In the genomic region with DNA sequence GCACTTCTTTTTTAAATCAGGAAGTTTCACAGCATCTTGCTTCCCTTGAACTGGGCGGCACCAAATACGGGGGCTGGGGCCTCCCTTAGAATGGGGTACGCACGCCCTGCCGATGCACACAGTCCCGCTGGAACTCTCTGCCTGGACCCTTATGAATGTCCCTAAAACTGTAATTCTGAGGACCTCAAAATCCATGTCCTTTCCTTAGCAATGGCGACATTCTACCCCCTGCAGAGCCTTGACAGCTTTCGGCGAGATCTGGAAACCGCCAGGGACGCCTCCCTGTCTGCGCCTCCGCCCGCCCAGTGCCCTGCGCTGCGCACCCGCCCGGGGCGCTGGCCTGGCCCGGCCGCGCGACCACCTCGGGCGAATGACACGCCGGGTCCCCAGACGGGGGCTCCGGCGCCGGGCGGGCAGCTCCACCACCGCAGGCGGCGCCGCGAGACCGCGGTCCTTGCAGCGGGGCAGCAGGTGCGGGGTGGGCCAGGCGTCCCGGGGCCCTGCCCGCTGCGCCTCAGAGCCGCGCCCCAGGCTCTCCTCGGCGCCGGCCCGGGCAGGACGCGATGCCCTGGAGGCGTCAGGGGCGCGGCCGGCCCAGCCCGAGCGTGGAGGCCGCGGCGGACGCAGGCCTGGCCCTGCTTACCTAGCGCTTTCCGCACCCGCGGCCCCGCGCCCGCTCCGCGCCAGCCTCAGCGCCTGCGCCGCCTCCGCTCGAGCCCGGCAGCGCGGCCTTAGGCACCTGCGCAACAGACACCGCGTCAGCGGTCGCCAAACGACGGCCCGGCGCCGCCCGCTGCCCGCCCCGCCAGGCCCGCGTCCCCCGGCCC, we compare ENCODE assay signal across 8 cellular contexts. TPM values are rescaled to one million over a fixed set of nuclear protein-coding genes. Genes with fewer than 3 reads are reported as not detected.
A peak's percentile ranks its signal among the peaks of the same experiment; 100 is the strongest.
DNase-seq lines count a peak whose midpoint lies in the region; FAIRE-seq and TF ChIP-seq lines count a peak whose summit lies in the region.

No MANE protein-coding gene starts in this region.

- no peak for TF ChIP-seq POLR2A in H1 (IDR thresholded peaks at IDR 0.05; ENCODE audit: control extremely low read depth in 1 of 2, low read depth in 2 of 2, low read length in 2 of 2)

- peaks cover 3% of the 10 kb centered on the region; the same call in 1 of the 2 replicates for H3K23me2 ChIP-seq in H1 (ENCODE audit: low read depth, low read length)

- CTCF ChIA-PET in HEK293 (lab: Yijun Ruan, JAX) (interaction anchor here (1.1 kb wide), 1 partner anchor 129 kb away, joined by 4 read pairs; no protein-coding TSS in a partner anchor), H1 (lab: Charles Lee; ENCODE audit: partially characterized antibody) (interaction anchor here (2.9 kb wide), 1 partner anchor 43 kb away, joined by 14 read pairs; a partner anchor contains a TSS)

- peak overlapping the region; percentile 25; the same call in 1 of the 2 replicates for H4K8ac ChIP-seq in H1 (ENCODE audit: extremely low read depth, insufficient read depth, low read length)

- H4K91ac ChIP-seq in H1 (replicated peaks; ENCODE audit: insufficient read length, low read length) = no peak overlapping the region

- H4K20me1 ChIP-seq in MM.1S (ENCODE audit: insufficient read depth, low read length) (no peaks in the 10 kb centered on the region), H1 (replicated peaks in 1 of 2; ENCODE audit: control insufficient read depth in 1 of 2, insufficient read depth in 2 of 2, low read length in 2 of 2) (peaks cover 2 to 12% of the 10 kb centered on the region in 2 experiments)

- FAIRE-seq in H1 (lab: Jason Lieb, UNC) = no peak

- H3F3A ChIP-seq in MM.1S (ENCODE audit: insufficient read depth, low read length) = peaks cover 6% of the 10 kb centered on the region

- no peak overlapping the region for H4K5ac ChIP-seq in H1 (ENCODE audit: insufficient read length, low read depth, low read length)

- H3K18ac ChIP-seq in H1 (ENCODE audit: extremely low read depth, low read length) = no peak overlapping the region

- no peak overlapping the region for H2BK20ac ChIP-seq in H1 (ENCODE audit: low read length)

- peak overlapping the region; percentile 50; the same call in 1 of the 2 replicates for H3K9ac ChIP-seq in MM.1S (ENCODE audit: low read length)
- peak overlapping the region in 2 of 4 experiments; percentile 30 to 67; a peak in 2 of 7 replicates for H3K9ac ChIP-seq in H1 (replicated peaks in 1 of 4; ENCODE audit: extremely low read depth in 1 of 4, low read depth in 3 of 4, low read length in 3 of 4)

- DNase-seq in NCI-H146 (lab: John Stamatoyannopoulos, UW) (peak; percentile 74), NCI-H146 treated with DMSO at 0.1 percent for 48 hours (lab: John Stamatoyannopoulos, UW; ENCODE audit: unreplicated experiment) (no peak), MM.1S (peak; percentile 81), H1 (ENCODE audit: low read depth in 1 of 2, low spot score in 2 of 2) (peak in 1 of 2 experiments; percentile 59), mucosa of gallbladder (ENCODE audit: low spot score) (peak; percentile 36)
- DNase-seq in activated CD4-positive, alpha-beta T cell treated with anti-CD3 and anti-CD28 coated beads, Interleukin-2, amount 50 U/mL, for 4 hours = peak; percentile 51 to 57
- DNase-seq in stimulated activated CD8-positive, alpha-beta memory T cell treated with anti-CD3 and anti-CD28 coated beads, Interleukin-7, amount 100 ng/mL, for 1 hour (ENCODE audit: low read depth in 2 of 2) = peak; percentile 32 to 34

- H3K79me1 ChIP-seq in H1 (ENCODE audit: low read depth, low read length) = peaks cover 10% of the 10 kb centered on the region

- peak overlapping the region; percentile 94 for H3K4me2 ChIP-seq in MM.1S (ENCODE audit: low read depth, low read length)
- H3K4me2 ChIP-seq in H1 (ENCODE audit: insufficient read depth in 1 of 2, low read depth in 2 of 2, low read length in 2 of 2) = peak overlapping the region; percentile 70 to 98

- peak overlapping the region; percentile 62; the same call in 1 of the 2 replicates for H2AFZ ChIP-seq in MM.1S (ENCODE audit: low read length)
- H2AFZ ChIP-seq in H1 (ENCODE audit: low read length) = no peak overlapping the region

- no peaks in the 10 kb centered on the region for H3K27me3 ChIP-seq in MM.1S (replicated peaks; ENCODE audit: insufficient read depth, low read length)
- H3K27me3 ChIP-seq in H1 (replicated peaks in 1 of 4; ENCODE audit: control insufficient read depth in 3 of 4, extremely low read depth in 1 of 4, insufficient read depth in 3 of 4, low read length in 3 of 4) = peaks cover 0 to 5% (median 0%) of the 10 kb centered on the region in 4 experiments; a peak in 4 of 7 replicates

- H2BK5ac ChIP-seq in H1 (ENCODE audit: low read depth, low read length) = no peak overlapping the region

- H2BK120ac ChIP-seq in H1 (replicated peaks; ENCODE audit: low read depth, low read length) = no peak overlapping the region

- H3K4me1 ChIP-seq in HEK293 (ENCODE audit: control insufficient read depth, insufficient read depth, low read length) (no peaks in the 10 kb centered on the region), MM.1S (ENCODE audit: low read length) (peaks cover 12% of the 10 kb centered on the region; the same call in 1 of the 2 replicates), H1 (replicated peaks in 1 of 4; ENCODE audit: control insufficient read depth in 3 of 4, insufficient read depth in 4 of 4, low read length in 3 of 4) (peaks cover 0 to 10% (median 3%) of the 10 kb centered on the region in 4 experiments; a peak in 5 of 7 replicates)

- POLR2A ChIA-PET in HEK293 (lab: Yijun Ruan, JAX) = interaction anchor here (1.0 to 1.9 kb wide), 4 partner anchors 14 to 139 kb away, joined by 3 to 12 read pairs (median 7); a partner anchor contains a TSS
- POLR2A ChIA-PET in H1 (lab: Charles Lee; ENCODE audit: partially characterized antibody) = interaction anchor here (0.8 to 2.5 kb wide), 11 partner anchors 26 to 152 kb away, joined by 3 to 13 read pairs (median 4); a partner anchor contains a TSS

- no peak for TF ChIP-seq EP300 in H1 (IDR thresholded peaks at IDR 0.05; ENCODE audit: borderline replicate concordance in 1 of 2, low read depth in 2 of 2, low read length in 2 of 2)

- no peak overlapping the region for H3K23ac ChIP-seq in H1 (ENCODE audit: insufficient read length)

- H3K79me2 ChIP-seq in MM.1S (ENCODE audit: low read length) = peaks cover 59% of the 10 kb centered on the region
- H3K79me2 ChIP-seq in H1 (ENCODE audit: control insufficient read depth in 1 of 2, insufficient read depth in 2 of 2, low read length in 2 of 2) = peaks cover 0 to 20% of the 10 kb centered on the region in 2 experiments; a peak in 2 of 4 replicates

- no peak overlapping the region for H3K4ac ChIP-seq in H1 (replicated peaks; ENCODE audit: insufficient read length, low read depth, low read length)

- H3K56ac ChIP-seq in H1 (replicated peaks; ENCODE audit: insufficient read length, low read depth, low read length) = no peak overlapping the region

- WGBS in H1 (ENCODE audit: extremely low coverage in 1 of 2, insufficient coverage in 1 of 2, insufficient read length in 1 of 2, insufficient replicate concordance in 2 of 2, low coverage in 1 of 2, low lambda C conversion rate in 2 of 2, missing lambda C conversion rate in 1 of 2), 2 experiments = 25% methylated on average over 15 of the region's 96 CpGs; no CpG with 5 or more reads in 1 of the 2 experiments

- H3K36me3 ChIP-seq in HEK293 (ENCODE audit: control insufficient read depth in 2 of 2, insufficient read depth in 1 of 2, low read length in 2 of 2) (peaks cover 0 to 28% of the 10 kb centered on the region in 2 experiments; a peak in 2 of 3 replicates), MM.1S (replicated peaks; ENCODE audit: insufficient read depth, low read length) (no peaks in the 10 kb centered on the region), H1 (ENCODE audit: control insufficient read depth in 2 of 4, insufficient read depth in 4 of 4, low read length in 3 of 4) (no peaks in the 10 kb centered on the region; a peak in 1 of 8 replicates)

- peak overlapping the region; percentile 78; the same call in 1 of the 2 replicates for H3K27ac ChIP-seq in HEK293 (ENCODE audit: extremely low read depth, low read depth, low read length)
- peak overlapping the region; percentile 38; the same call in 1 of the 2 replicates for H3K27ac ChIP-seq in MM.1S (ENCODE audit: low read length)
- no peak overlapping the region for H3K27ac ChIP-seq in H1 (ENCODE audit: low read depth, low read length)

- no peak for TF ChIP-seq CTCF in HEK293 (tag by site-specific recombination; IDR thresholded peaks at IDR 0.05)
- TF ChIP-seq CTCF in MM.1S (IDR thresholded peaks at IDR 0.05; ENCODE audit: low read length) = no peak
- no peak for TF ChIP-seq CTCF in H1 (IDR thresholded peaks at IDR 0.05; ENCODE audit: control extremely low read depth in 1 of 3, insufficient read depth in 1 of 3, low read depth in 1 of 3, low read length in 3 of 3)

- peak overlapping the region; percentile 97 for H3K4me3 ChIP-seq in HEK293 (ENCODE audit: low read depth, low read length)
- H3K4me3 ChIP-seq in MM.1S (ENCODE audit: low read length) = peak overlapping the region; percentile 74
- peak overlapping the region; percentile 43 to 86 (median 66) for H3K4me3 ChIP-seq in H1 (ENCODE audit: extremely low read depth in 1 of 4, insufficient read depth in 2 of 4, low read depth in 3 of 4, low read length in 4 of 4)

- H2BK15ac ChIP-seq in H1 (ENCODE audit: low read length) = no peak overlapping the region

- no peaks in the 10 kb centered on the region for H3K9me2 ChIP-seq in MM.1S (replicated peaks; ENCODE audit: insufficient read depth, low read length)

- no peak overlapping the region for H2BK12ac ChIP-seq in H1 (ENCODE audit: low read depth, low read length)

- H3K9me3 ChIP-seq in HEK293 (ENCODE audit: control insufficient read depth, insufficient read depth, low read depth, low read length) = no peaks in the 10 kb centered on the region
- no peaks in the 10 kb centered on the region for H3K9me3 ChIP-seq in MM.1S (replicated peaks; ENCODE audit: insufficient read depth, low read length)
- no peaks in the 10 kb centered on the region for H3K9me3 ChIP-seq in H1 (ENCODE audit: insufficient read depth in 2 of 2, low read depth in 1 of 2, low read length in 1 of 2)

- no peak overlapping the region for H2AK5ac ChIP-seq in H1 (ENCODE audit: low read depth, low read length)

- TF ChIP-seq RAD21 in H1 (IDR thresholded peaks at IDR 0.05 in 1 of 2, conservative IDR thresholded peaks at IDR 0.05 in 1 of 2; ENCODE audit: low read depth in 2 of 2, low read length in 2 of 2) = 0 out of 4 replicates have a peak, but pooled peaks of 1 of the 2 experiments have one; percentile 7

- H3K14ac ChIP-seq in H1 (ENCODE audit: insufficient read length) = no peak overlapping the region

RNA-seq across cellular contexts. Expression of a gene that starts 0.5 kb away (rescaled TPM):
- 28.7 and 34.4 TPM in 2 replicates for total RNA-seq in H1 (2021; fragmentation: NEBNext Ultra II Directional; extraction: Animal tissue kit (Norgen Biotek cat#: 25700))
- 40.6 and 65.3 TPM in 2 replicates for polyA plus RNA-seq in H1 (2011; rRNA removed)
- 56.0 TPM for polyA plus RNA-seq in H1 (2011; cell fraction: cytosol; rRNA removed)
- polyA plus RNA-seq in H1 (2011; cell fraction: nucleus; rRNA removed) = 67.2 TPM
- 20.7 to 36.3 TPM (median 31.9 TPM) in 4 replicates for polyA plus RNA-seq in H1 (2012, experiment 1 of 2)
- polyA plus RNA-seq in H1 (2012, experiment 2 of 2) = 18.0 TPM
- 25.3 TPM for polyA plus RNA-seq in H1 (2013, experiment 1 of 2)
- polyA plus RNA-seq in H1 (2013, experiment 2 of 2) = 24.3 TPM
- 12.9 and 25.3 TPM in 2 replicates for polyA minus RNA-seq in H1 (2011; rRNA and poly(A)+ RNA removed)
- 7.7 TPM for polyA minus RNA-seq in H1 (2011; cell fraction: cytosol; rRNA and poly(A)+ RNA removed)
- polyA minus RNA-seq in H1 (2011; cell fraction: nucleus; rRNA and poly(A)+ RNA removed) = 13.1 TPM
- 82.2 TPM for total RNA-seq in mucosa of gallbladder

RNA-seq across cellular contexts. Expression of a gene that starts 0.9 kb away (rescaled TPM):
- 20.4 and 20.5 TPM in 2 replicates for total RNA-seq in H1 (2021; fragmentation: NEBNext Ultra II Directional; extraction: Animal tissue kit (Norgen Biotek cat#: 25700))
- 31.9 and 47.2 TPM in 2 replicates for polyA plus RNA-seq in H1 (2011; rRNA removed)
- 40.7 TPM for polyA plus RNA-seq in H1 (2011; cell fraction: cytosol; rRNA removed)
- polyA plus RNA-seq in H1 (2011; cell fraction: nucleus; rRNA removed) = 27.8 TPM
- polyA plus RNA-seq in H1 (2012, experiment 1 of 2) = 23.1 to 32.1 TPM (median 29.3 TPM) in 4 replicates
- polyA plus RNA-seq in H1 (2012, experiment 2 of 2) = 11.2 TPM
- polyA plus RNA-seq in H1 (2013, experiment 1 of 2) = 16.8 TPM
- polyA plus RNA-seq in H1 (2013, experiment 2 of 2) = 15.8 TPM
- 16.8 and 21.2 TPM in 2 replicates for polyA minus RNA-seq in H1 (2011; rRNA and poly(A)+ RNA removed)
- 25.1 TPM for polyA minus RNA-seq in H1 (2011; cell fraction: cytosol; rRNA and poly(A)+ RNA removed)
- 32.4 TPM for polyA minus RNA-seq in H1 (2011; cell fraction: nucleus; rRNA and poly(A)+ RNA removed)
- total RNA-seq in mucosa of gallbladder = 49.6 TPM

RNA-seq across cellular contexts. Expression of a gene that starts 32.6 kb away (rescaled TPM):
- total RNA-seq in H1 (2021; fragmentation: NEBNext Ultra II Directional; extraction: Animal tissue kit (Norgen Biotek cat#: 25700)) = not detected in 2 replicates
- 0.03 TPM in 1 of 2 replicates, not detected in the other for polyA plus RNA-seq in H1 (2011; rRNA removed)
- polyA plus RNA-seq in H1 (2011; cell fraction: cytosol; rRNA removed) = 0.05 TPM
- 0.07 TPM for polyA plus RNA-seq in H1 (2011; cell fraction: nucleus; rRNA removed)
- polyA plus RNA-seq in H1 (2012, experiment 1 of 2) = 0.08 to 0.09 TPM in 2 of 4 replicates, not detected in the others
- polyA plus RNA-seq in H1 (2012, experiment 2 of 2) = not detected
- not detected for polyA plus RNA-seq in H1 (2013, experiment 1 of 2)
- not detected for polyA plus RNA-seq in H1 (2013, experiment 2 of 2)
- polyA minus RNA-seq in H1 (2011; rRNA and poly(A)+ RNA removed) = not detected in 2 replicates
- not detected for polyA minus RNA-seq in H1 (2011; cell fraction: cytosol; rRNA and poly(A)+ RNA removed)
- not detected for polyA minus RNA-seq in H1 (2011; cell fraction: nucleus; rRNA and poly(A)+ RNA removed)
- total RNA-seq in mucosa of gallbladder = 29.3 TPM

RNA-seq across cellular contexts. Expression of a gene that starts 43.3 kb away (rescaled TPM):
- total RNA-seq in H1 (2021; fragmentation: NEBNext Ultra II Directional; extraction: Animal tissue kit (Norgen Biotek cat#: 25700)) = 68.0 and 70.3 TPM in 2 replicates
- polyA plus RNA-seq in H1 (2011; rRNA removed) = 96.9 and 130 TPM in 2 replicates
- polyA plus RNA-seq in H1 (2011; cell fraction: cytosol; rRNA removed) = 101 TPM
- 141 TPM for polyA plus RNA-seq in H1 (2011; cell fraction: nucleus; rRNA removed)
- polyA plus RNA-seq in H1 (2012, experiment 1 of 2) = 44.7 to 70.3 TPM (median 69.2 TPM) in 4 replicates
- 80.2 TPM for polyA plus RNA-seq in H1 (2012, experiment 2 of 2)
- polyA plus RNA-seq in H1 (2013, experiment 1 of 2) = 65.6 TPM
- 61.2 TPM for polyA plus RNA-seq in H1 (2013, experiment 2 of 2)
- polyA minus RNA-seq in H1 (2011; rRNA and poly(A)+ RNA removed) = 13.2 and 13.3 TPM in 2 replicates
- polyA minus RNA-seq in H1 (2011; cell fraction: cytosol; rRNA and poly(A)+ RNA removed) = 37.4 TPM
- polyA minus RNA-seq in H1 (2011; cell fraction: nucleus; rRNA and poly(A)+ RNA removed) = 42.5 TPM
- 54.4 TPM for total RNA-seq in mucosa of gallbladder

RNA-seq across cellular contexts. Expression of a gene that starts 43.7 kb away (rescaled TPM):
- total RNA-seq in H1 (2021; fragmentation: NEBNext Ultra II Directional; extraction: Animal tissue kit (Norgen Biotek cat#: 25700)) = 22.5 and 25.3 TPM in 2 replicates
- polyA plus RNA-seq in H1 (2011; rRNA removed) = 37.8 and 60.1 TPM in 2 replicates
- polyA plus RNA-seq in H1 (2011; cell fraction: cytosol; rRNA removed) = 45.6 TPM
- 113 TPM for polyA plus RNA-seq in H1 (2011; cell fraction: nucleus; rRNA removed)
- polyA plus RNA-seq in H1 (2012, experiment 1 of 2) = 24.3 to 39.4 TPM (median 30.0 TPM) in 4 replicates
- 20.6 TPM for polyA plus RNA-seq in H1 (2012, experiment 2 of 2)
- 19.3 TPM for polyA plus RNA-seq in H1 (2013, experiment 1 of 2)
- polyA plus RNA-seq in H1 (2013, experiment 2 of 2) = 16.6 TPM
- 9.8 and 10.4 TPM in 2 replicates for polyA minus RNA-seq in H1 (2011; rRNA and poly(A)+ RNA removed)
- polyA minus RNA-seq in H1 (2011; cell fraction: cytosol; rRNA and poly(A)+ RNA removed) = 12.6 TPM
- polyA minus RNA-seq in H1 (2011; cell fraction: nucleus; rRNA and poly(A)+ RNA removed) = 24.4 TPM
- total RNA-seq in mucosa of gallbladder = 57.9 TPM

Comparison
In these comparisons a context has a peak if more than half of its experiments do, and no peak if none do; other contexts are left out.
1. RNA of a gene that starts 32.6 kb away (total RNA-seq): 29.3 TPM in mucosa of gallbladder (single experiment); not detected in H1; every median in the first group is over 10 times any median in the second.
2. Peak in every context shown above with its lines, with median percentiles within 50 percentile points of each other: H3K4me3 ChIP-seq.